In the genomic region with DNA sequence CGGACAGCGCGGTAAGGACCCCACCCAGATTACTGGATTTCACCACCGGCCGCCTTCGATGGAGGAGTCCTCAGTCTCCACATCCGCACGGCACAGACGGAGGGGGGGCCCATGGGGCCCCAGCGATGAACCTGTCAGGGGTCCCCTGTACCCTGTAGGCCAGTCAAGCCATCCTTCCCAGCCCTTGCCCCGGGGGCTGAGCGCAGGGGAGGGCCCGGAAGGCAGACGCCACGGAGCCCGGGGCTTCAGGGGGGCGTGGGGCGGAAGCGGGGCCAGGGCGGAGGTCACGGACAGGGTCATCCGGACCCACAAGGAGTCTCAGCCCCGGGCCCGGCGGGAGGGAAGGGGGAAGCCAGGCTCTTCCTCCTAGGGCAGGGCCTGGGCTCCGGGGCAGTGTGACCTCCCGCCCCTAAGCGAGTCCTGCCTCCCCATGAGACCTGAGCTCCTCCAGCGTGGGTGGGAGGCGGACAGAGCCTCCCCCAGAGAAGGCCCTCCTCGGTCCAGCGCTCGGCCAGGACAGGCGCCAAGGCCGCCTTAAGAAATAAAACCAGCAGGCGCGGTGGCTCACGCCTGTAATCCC, we compare ENCODE assay signal across 35 cellular contexts. TPM values are rescaled to one million over a fixed set of nuclear protein-coding genes. Genes with fewer than 3 reads are reported as not detected.
"Had no signal": no experiment of that assay in that cellular context is flagged by ENCODE, and none has a peak within 500 bp of the region (broad histone marks: within the 10 kb centered on the region; RNA-seq: fewer than 3 reads in every experiment).

No MANE protein-coding gene starts in this region.

- H3K9me3 ChIP-seq: colonic mucosa, esophagus muscularis mucosa, heart right ventricle, lower lobe of right lung, prostate gland, right atrium auricular region, sigmoid colon, tibial artery, upper lobe of left lung had no signal

- H3K27ac ChIP-seq: colonic mucosa, epithelial cell of prostate, esophagus muscularis mucosa, lower lobe of right lung, prostate gland, right atrium auricular region, sigmoid colon, tibial artery, upper lobe of left lung had no signal

- H3K4me3 ChIP-seq: colonic mucosa, esophagus muscularis mucosa, heart right ventricle, lower lobe of right lung, prostate gland, right atrium auricular region, sigmoid colon, tibial artery, upper lobe of left lung had no signal

- H3K36me3 Mint-ChIP-seq: naive thymus-derived CD8-positive, alpha-beta T cell; stimulated activated memory B cell treated with anti-CD40 and anti-IgM and Interleukin-4, amounts not matched to agents 10 μg/mL and 1 μg/mL and 100 μg/mL, for 72 hours had no signal

- H3K9me3 Mint-ChIP-seq: dendritic cell treated with granulocyte-macrophage colony-stimulating factor and Interleukin-4, amounts not matched to agents 40 ng/mL and 50 ng/mL, for 4 days; naive thymus-derived CD8-positive, alpha-beta T cell; stimulated activated memory B cell treated with anti-CD40 and anti-IgM and Interleukin-4, amounts not matched to agents 10 μg/mL and 1 μg/mL and 100 μg/mL, for 72 hours; stimulated activated naive CD8-positive, alpha-beta T cell treated with anti-CD3 and anti-CD28 coated beads, Interleukin-15, Interleukin-2, amounts not matched to agents 100 ng/mL and 50 ng/mL, for 24 hours had no signal

- FAIRE-seq: islet of Langerhans, urothelium cell line had no signal

- H3K4me3 Mint-ChIP-seq: dendritic cell treated with granulocyte-macrophage colony-stimulating factor and Interleukin-4, amounts not matched to agents 40 ng/mL and 50 ng/mL, for 4 days; endodermal cell; naive thymus-derived CD8-positive, alpha-beta T cell; nephron progenitor cell; stimulated activated memory B cell treated with anti-CD40 and anti-IgM and Interleukin-4, amounts not matched to agents 10 μg/mL and 1 μg/mL and 100 μg/mL, for 72 hours; stimulated activated naive CD8-positive, alpha-beta T cell treated with anti-CD3 and anti-CD28 coated beads, Interleukin-15, Interleukin-2, amounts not matched to agents 100 ng/mL and 50 ng/mL, for 24 hours had no signal

- DNase-seq: colonic mucosa; effector CD8-positive, alpha-beta T cell; endodermal cell; foreskin melanocyte; glutamatergic neuron; heart right ventricle; hippocampal formation; left cardiac atrium; left ventricle myocardium superior; lower lobe of right lung; naive thymus-derived CD8-positive, alpha-beta T cell; nephron progenitor cell; nucleus accumbens; sigmoid colon; stimulated activated CD4-positive, alpha-beta T cell treated with anti-CD3 and anti-CD28 coated beads, Interleukin-4, amount 100 ng/mL, for 4 hours; tibial artery had no signal

- ATAC-seq: left cardiac atrium; left ventricle myocardium superior; naive thymus-derived CD8-positive, alpha-beta T cell; stimulated activated memory B cell treated with anti-CD40 and anti-IgM and Interleukin-4, amounts not matched to agents 10 μg/mL and 1 μg/mL and 100 μg/mL, for 72 hours had no signal

- H3K4me1 ChIP-seq: colonic mucosa, prostate gland, sigmoid colon, tibial artery had no signal

- H3K27me3 Mint-ChIP-seq: dendritic cell treated with granulocyte-macrophage colony-stimulating factor and Interleukin-4, amounts not matched to agents 40 ng/mL and 50 ng/mL, for 4 days had no signal

- H3K36me3 ChIP-seq: colonic mucosa, lower lobe of right lung, prostate gland, right atrium auricular region, sigmoid colon, tibial artery had no signal

- H3K27ac Mint-ChIP-seq: dendritic cell treated with granulocyte-macrophage colony-stimulating factor and Interleukin-4, amounts not matched to agents 40 ng/mL and 50 ng/mL, for 4 days; endodermal cell; naive thymus-derived CD8-positive, alpha-beta T cell; nephron progenitor cell; stimulated activated memory B cell treated with anti-CD40 and anti-IgM and Interleukin-4, amounts not matched to agents 10 μg/mL and 1 μg/mL and 100 μg/mL, for 72 hours; stimulated activated naive CD8-positive, alpha-beta T cell treated with anti-CD3 and anti-CD28 coated beads, Interleukin-15, Interleukin-2, amounts not matched to agents 100 ng/mL and 50 ng/mL, for 24 hours had no signal

- H3K27me3 ChIP-seq: colonic mucosa, esophagus muscularis mucosa, heart right ventricle, right atrium auricular region, sigmoid colon, upper lobe of left lung had no signal

RNA-seq across cellular contexts. Expression of gene ZBTB46, which starts 22.8 kb away (rescaled TPM):
- total RNA-seq: naive thymus-derived CD8-positive, alpha-beta T cell had no signal

RNA-seq across cellular contexts. Expression of gene ABHD16B, which starts 53.1 kb away (rescaled TPM):
- total RNA-seq: chondrocyte; colonic mucosa; endodermal cell; esophagus muscularis mucosa; fibroblast of lung; heart right ventricle; kidney epithelial cell; left cardiac atrium; left ventricle myocardium superior; lower lobe of right lung; mesenteric fat pad; myocyte; naive thymus-derived CD8-positive, alpha-beta T cell; osteocyte; right atrium auricular region; sigmoid colon; skeletal muscle tissue; subcutaneous adipose tissue; temporal lobe had no signal
- polyA plus RNA-seq: fibroblast of lung had no signal
